8 cellular contexts compared by ENCODE assay signal in the genomic region with DNA sequence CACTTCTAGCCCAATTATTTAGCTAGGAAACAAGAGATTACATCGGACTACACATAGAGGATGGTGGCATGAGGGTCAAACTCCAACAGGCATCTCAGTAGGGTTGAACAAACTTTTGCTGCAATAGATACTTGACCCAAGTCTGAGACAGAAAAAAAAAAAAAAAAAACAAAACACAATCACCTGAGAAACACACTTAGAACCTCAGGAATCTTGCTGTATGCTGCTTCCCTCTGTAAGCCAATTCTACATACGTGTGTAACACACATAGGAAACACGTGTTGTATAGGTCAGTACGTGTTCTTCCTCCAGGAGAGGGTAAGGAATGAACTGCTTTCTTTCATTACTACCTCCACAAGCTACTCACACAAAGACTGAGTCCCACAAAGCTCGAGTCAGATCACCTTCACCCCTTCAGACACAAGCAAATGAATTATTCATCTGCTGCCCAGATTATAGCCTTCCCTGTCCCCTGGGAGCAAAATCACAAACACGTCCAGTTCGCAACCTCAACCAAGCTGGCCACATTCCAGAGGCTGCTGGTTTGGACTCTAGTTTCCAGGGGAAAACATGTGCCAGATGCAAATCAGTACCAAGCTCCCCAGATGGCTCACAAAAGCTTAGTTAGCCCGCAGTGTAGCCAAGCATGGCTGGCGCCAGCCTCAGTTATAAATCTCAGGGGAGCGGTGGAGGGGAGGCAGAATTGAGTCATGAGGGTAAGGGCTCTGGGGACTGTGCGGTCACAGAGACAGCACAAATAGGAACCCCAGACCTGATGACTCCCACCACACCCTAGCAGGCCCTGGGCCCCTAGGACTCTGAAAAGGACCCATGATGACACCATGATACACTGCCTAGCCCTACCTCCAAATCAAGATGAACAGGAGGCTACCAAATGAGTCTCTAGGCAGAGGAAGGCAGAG. TPM values are rescaled to one million over a fixed set of nuclear protein-coding genes. Genes with fewer than 3 reads are reported as not detected.
DNase-seq lines count a peak whose midpoint lies in the region; ATAC-seq and TF ChIP-seq lines count a peak whose summit lies in the region.

No MANE protein-coding gene starts in this region.

- intact Hi-C loops in Panc1 (cut with micrococcal nuclease; ENCODE audit: unreplicated experiment): loop anchor here (5.0 kb wide), 1 partner anchor 61 kb away; no protein-coding TSS in a partner anchor

- POLR2A ChIA-PET in Panc1 (lab: Charles Lee): interaction anchor here (0.6 to 0.9 kb wide), 3 partner anchors 13 to 18 kb away, joined by 3 read pairs; no protein-coding TSS in a partner anchor

- in situ Hi-C loops in Panc1 (cut with HindIII; ENCODE audit: low pct_unique_long_range_greater_than_20kb, low sequenced_read_pairs): no loop called here

- no peak overlapping the region for H3K27ac Mint-ChIP-seq in activated naive CD4-positive, alpha-beta T cell treated with anti-CD3 and anti-CD28 coated beads, Interleukin-2, amount 10 ng/mL, durations not matched to agents 7 days and 5 days

- DNase-seq in C1 segment of cervical spinal cord (lab: John Stamatoyannopoulos, UW) (peak in 12 of 14 donors; percentile 38 to 87 (median 80)), Panc1 (ENCODE audit: low read depth, low spot score) (no peak), fibroblast of lung (ENCODE audit: low read depth in 2 of 2) (peak; percentile 92 to 93), omental fat pad (ENCODE audit: low spot score) (peak; percentile 42)
- DNase-seq in NK-92 treated with Interleukin-12 subunit alpha and Interleukin-12 subunit beta, amount 100 ng/mL, for 24 hours (lab: John Stamatoyannopoulos, UW): no peak
- no peak for DNase-seq in activated naive CD4-positive, alpha-beta T cell treated with anti-CD3 and anti-CD28 coated beads, Interleukin-2, amount 10 ng/mL, durations not matched to agents 7 days and 5 days

- no peaks in the 10 kb centered on the region for H3K27me3 ChIP-seq in Panc1 (ENCODE audit: control insufficient read depth, insufficient read depth, low read length)
- no peaks in the 10 kb centered on the region for H3K27me3 ChIP-seq in fibroblast of lung (ENCODE audit: control insufficient read depth, insufficient read depth, low read length)

- H3K9me3 Mint-ChIP-seq in activated naive CD4-positive, alpha-beta T cell treated with anti-CD3 and anti-CD28 coated beads, Interleukin-2, amount 10 ng/mL, durations not matched to agents 7 days and 5 days: no peaks in the 10 kb centered on the region

- TF ChIP-seq CTCF in Panc1 (IDR thresholded peaks at IDR 0.05): no peak
- TF ChIP-seq CTCF in fibroblast of lung (conservative IDR thresholded peaks at IDR 0.05 in 1 of 2, IDR thresholded peaks at IDR 0.05 in 1 of 2; ENCODE audit: low read depth in 1 of 2, low read length in 2 of 2): no peak
- TF ChIP-seq CTCF in omental fat pad (IDR thresholded peaks at IDR 0.05): no peak

- H3K27ac ChIP-seq in Panc1 (ENCODE audit: low read length): peak overlapping the region; percentile 92
- H3K27ac ChIP-seq in fibroblast of lung (ENCODE audit: insufficient read depth, low read length): peak overlapping the region; percentile 40

- H2AFZ ChIP-seq in fibroblast of lung (ENCODE audit: low read length): no peak overlapping the region

- H3K9me3 ChIP-seq in Panc1 (ENCODE audit: control insufficient read depth, insufficient read depth, low read depth, low read length): no peaks in the 10 kb centered on the region
- H3K9me3 ChIP-seq in fibroblast of lung (ENCODE audit: control insufficient read depth, insufficient read depth, low read depth, low read length): no peaks in the 10 kb centered on the region

- peaks cover 71% of the 10 kb centered on the region for H3K79me2 ChIP-seq in fibroblast of lung (ENCODE audit: control insufficient read depth, insufficient read depth, low read length)

- no TSS peak for BruUV-seq in Panc1 (replicated peaks; lab: Mats Ljungman, UMichigan)

- peaks cover 12% of the 10 kb centered on the region for H3K36me3 Mint-ChIP-seq in activated naive CD4-positive, alpha-beta T cell treated with anti-CD3 and anti-CD28 coated beads, Interleukin-2, amount 10 ng/mL, durations not matched to agents 7 days and 5 days

- no peaks in the 10 kb centered on the region for H3K27me3 Mint-ChIP-seq in activated naive CD4-positive, alpha-beta T cell treated with anti-CD3 and anti-CD28 coated beads, Interleukin-2, amount 10 ng/mL, durations not matched to agents 7 days and 5 days

- H4K20me1 ChIP-seq in fibroblast of lung (ENCODE audit: control insufficient read depth, extremely low read depth, insufficient read depth, low read length): peaks cover 3% of the 10 kb centered on the region

- H3K4me3 ChIP-seq in Panc1 (ENCODE audit: low read depth in 2 of 2, low read length in 2 of 2) (peak overlapping the region in 1 of 2 experiments; percentile 2; a peak in 1 of 4 replicates), fibroblast of lung (replicated peaks in 1 of 4; ENCODE audit: control extremely low read depth in 1 of 4, insufficient read depth in 1 of 4, low read depth in 3 of 4, low read length in 4 of 4) (no peak overlapping the region)

- CTCF ChIA-PET in Panc1 (lab: Charles Lee): interaction anchor here (0.7 to 4.8 kb wide), 2 partner anchors 61 to 62 kb away, joined by 3 to 49 read pairs; no protein-coding TSS in a partner anchor
- CTCF ChIA-PET in activated naive CD4-positive, alpha-beta T cell treated with anti-CD3 and anti-CD28 coated beads, Interleukin-2, amount 10 ng/mL, durations not matched to agents 7 days and 5 days (lab: Charles Lee): interaction anchor here (4.5 kb wide), 1 partner anchor 60 kb away, joined by 23 read pairs; no protein-coding TSS in a partner anchor

- peak overlapping the region; percentile 17 for H3K4me2 ChIP-seq in fibroblast of lung (ENCODE audit: extremely low read depth, insufficient read depth, low read length)

- no peak overlapping the region for H3K4me3 Mint-ChIP-seq in activated naive CD4-positive, alpha-beta T cell treated with anti-CD3 and anti-CD28 coated beads, Interleukin-2, amount 10 ng/mL, durations not matched to agents 7 days and 5 days

- H3K4me1 ChIP-seq in Panc1 (ENCODE audit: control insufficient read depth, insufficient read depth, low read length) (peaks cover 82% of the 10 kb centered on the region), fibroblast of lung (ENCODE audit: control insufficient read depth, extremely low read depth, insufficient read depth, low read length) (peaks cover 36% of the 10 kb centered on the region)

- H3K36me3 ChIP-seq in Panc1 (ENCODE audit: control insufficient read depth, insufficient read depth, low read length): peaks cover 16% of the 10 kb centered on the region
- H3K36me3 ChIP-seq in fibroblast of lung (ENCODE audit: control insufficient read depth, insufficient read depth, low read length): peaks cover 14% of the 10 kb centered on the region

- peak; percentile 91 for ATAC-seq in GM18873 (IDR thresholded peaks at IDR 0.05; ENCODE audit: low FRiP score, unreplicated experiment)
- peak; percentile 85 for ATAC-seq in HG03060 (IDR thresholded peaks at IDR 0.05; ENCODE audit: low read depth, unreplicated experiment)
- peak; percentile 1; the same call in 1 of the 2 replicates for ATAC-seq in Panc1
- peak; percentile 12 for ATAC-seq in omental fat pad (ENCODE audit: low FRiP score)

- peaks cover 37% of the 10 kb centered on the region for H3K4me1 Mint-ChIP-seq in activated naive CD4-positive, alpha-beta T cell treated with anti-CD3 and anti-CD28 coated beads, Interleukin-2, amount 10 ng/mL, durations not matched to agents 7 days and 5 days

- H3K9ac ChIP-seq in fibroblast of lung (ENCODE audit: insufficient read depth, low read length): no peak overlapping the region

RNA-seq across cellular contexts. Expression of gene PSAP, which starts 15.1 kb away (rescaled TPM):
- total RNA-seq in Panc1 (2021; ENCODE audit: unreplicated experiment): 3,649 TPM
- polyA plus RNA-seq in Panc1 (2012; ENCODE audit: insufficient read length): 4,189 TPM
- total RNA-seq in fibroblast of lung: 1,180 and 1,808 TPM in 2 replicates
- polyA plus RNA-seq in fibroblast of lung: 967 and 1,566 TPM in 2 replicates
- polyA plus RNA-seq in fibroblast of lung (2012): 630 and 1,072 TPM in 2 replicates
- 530 and 547 TPM in 2 replicates for polyA minus RNA-seq in fibroblast of lung (ENCODE audit: low replicate concordance)
- total RNA-seq in omental fat pad: 1,000 to 10,000 TPM in 3 of 4 donors, 100 to 1,000 TPM in 1; 937 to 1,475 (median 1,210) TPM

Comparison
In these comparisons a context has a peak if more than half of its experiments do, and no peak if none do; other contexts are left out.
1. DNase-seq: peak in C1 segment of cervical spinal cord (12 of 14), fibroblast of lung (2 of 2) and omental fat pad (single experiment); none in Panc1 (single experiment), NK-92 treated with Interleukin-12 subunit alpha and Interleukin-12 subunit beta, amount 100 ng/mL, for 24 hours (single experiment) and activated naive CD4-positive, alpha-beta T cell treated with anti-CD3 and anti-CD28 coated beads, Interleukin-2, amount 10 ng/mL, durations not matched to agents 7 days and 5 days (single experiment).
2. ATAC-seq: peak in every context shown above with its lines; median percentile 91 in GM18873; 85 in HG03060; 12 in omental fat pad; 1 in Panc1.